ENCODE assay signal across 1 cellular context in the genomic region with DNA sequence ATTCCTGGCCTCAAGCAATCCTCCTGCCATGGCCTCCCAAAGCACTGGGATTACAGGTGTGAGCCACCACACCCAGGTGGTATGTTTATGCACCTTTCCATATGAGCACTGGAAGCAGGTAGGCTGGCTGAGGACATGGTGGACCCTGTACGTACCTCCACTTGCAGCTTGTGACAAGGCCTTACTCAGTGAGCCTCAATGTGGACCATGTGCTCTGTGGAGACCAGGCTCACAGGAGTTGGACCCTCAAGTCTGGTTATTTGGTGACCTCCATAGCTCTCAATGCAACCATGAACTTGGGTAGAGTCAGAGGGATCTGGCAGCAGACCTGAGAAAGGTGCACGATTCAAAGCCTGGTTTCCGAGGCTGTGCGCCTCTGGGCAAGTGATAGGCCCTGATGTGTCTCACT.
A peak's percentile ranks its signal among the peaks of the same experiment; 100 is the strongest.
TF ChIP-seq lines count a peak whose summit lies in the region.

No MANE protein-coding gene starts in this region.

TF ChIP-seq in K562, 482 proteins besides CTCF, POLR2A, EP300 and RAD21 (continued from another document and continues in another):
- TF ChIP-seq, protein P1, sequence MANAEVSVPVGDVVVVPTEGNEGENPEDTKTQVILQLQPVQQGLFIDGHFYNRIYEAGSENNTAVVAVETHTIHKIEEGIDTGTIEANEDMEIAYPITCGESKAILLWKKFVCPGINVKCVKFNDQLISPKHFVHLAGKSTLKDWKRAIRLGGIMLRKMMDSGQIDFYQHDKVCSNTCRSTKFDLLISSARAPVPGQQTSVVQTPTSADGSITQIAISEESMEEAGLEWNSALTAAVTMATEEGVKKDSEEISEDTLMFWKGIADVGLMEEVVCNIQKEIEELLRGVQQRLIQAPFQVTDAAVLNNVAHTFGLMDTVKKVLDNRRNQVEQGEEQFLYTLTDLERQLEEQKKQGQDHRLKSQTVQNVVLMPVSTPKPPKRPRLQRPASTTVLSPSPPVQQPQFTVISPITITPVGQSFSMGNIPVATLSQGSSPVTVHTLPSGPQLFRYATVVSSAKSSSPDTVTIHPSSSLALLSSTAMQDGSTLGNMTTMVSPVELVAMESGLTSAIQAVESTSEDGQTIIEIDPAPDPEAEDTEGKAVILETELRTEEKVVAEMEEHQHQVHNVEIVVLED (CRISPR knock-in tag; IDR thresholded peaks at IDR 0.05), result no peak
- TF ChIP-seq, protein P2, sequence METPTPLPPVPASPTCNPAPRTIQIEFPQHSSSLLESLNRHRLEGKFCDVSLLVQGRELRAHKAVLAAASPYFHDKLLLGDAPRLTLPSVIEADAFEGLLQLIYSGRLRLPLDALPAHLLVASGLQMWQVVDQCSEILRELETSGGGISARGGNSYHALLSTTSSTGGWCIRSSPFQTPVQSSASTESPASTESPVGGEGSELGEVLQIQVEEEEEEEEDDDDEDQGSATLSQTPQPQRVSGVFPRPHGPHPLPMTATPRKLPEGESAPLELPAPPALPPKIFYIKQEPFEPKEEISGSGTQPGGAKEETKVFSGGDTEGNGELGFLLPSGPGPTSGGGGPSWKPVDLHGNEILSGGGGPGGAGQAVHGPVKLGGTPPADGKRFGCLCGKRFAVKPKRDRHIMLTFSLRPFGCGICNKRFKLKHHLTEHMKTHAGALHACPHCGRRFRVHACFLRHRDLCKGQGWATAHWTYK (CRISPR knock-in tag; IDR thresholded peaks at IDR 0.05), result no peak
- TF ChIP-seq RBM15 (IDR thresholded peaks at IDR 0.05; ENCODE audit: insufficient read depth, low read length) (no peak), ZNF384 (IDR thresholded peaks at IDR 0.05; ENCODE audit: low read depth, low read length) (no peak), SETDB1 (IDR thresholded peaks at IDR 0.05; ENCODE audit: low read length) (no peak), ZNF134 (CRISPR knock-in tag; conservative IDR thresholded peaks at IDR 0.05) (no peak), ZNF274 (IDR thresholded peaks at IDR 0.05; ENCODE audit: borderline replicate concordance, low read depth, low read length) (no peak), JUN (IDR thresholded peaks at IDR 0.05; ENCODE audit: borderline replicate concordance, low read depth, low read length) (no peak), JUN (CRISPR knock-in tag; IDR thresholded peaks at IDR 0.05; ENCODE audit: borderline replicate concordance) (no peak), SUPT5H (IDR thresholded peaks at IDR 0.05) (peak; percentile 61), RNF2 (IDR thresholded peaks at IDR 0.05) (no peak), BCOR (IDR thresholded peaks at IDR 0.05) (no peak), ZFX (CRISPR knock-in tag; IDR thresholded peaks at IDR 0.05) (no peak), POLR2AphosphoS5 (IDR thresholded peaks at IDR 0.05; ENCODE audit: control insufficient read depth, insufficient read depth, low read depth, low read length) (0 out of 2 replicates have a peak, but pooled peaks have one; percentile 3), ZNF165 (CRISPR knock-in tag; IDR thresholded peaks at IDR 0.05; ENCODE audit: borderline replicate concordance) (no peak), PTRF (tag; IDR thresholded peaks at IDR 0.05) (no peak), ZNF124 (CRISPR knock-in tag; IDR thresholded peaks at IDR 0.05) (no peak), ZBED1 (IDR thresholded peaks at IDR 0.05) (peak; percentile 40; the same call in 1 of the 2 replicates), CBX3 (IDR thresholded peaks at IDR 0.05; ENCODE audit: borderline replicate concordance in 1 of 2, low read length in 2 of 2) (peak in 1 of 2 experiments; percentile 28; a peak in 1 of 3 replicates), HDGF (IDR thresholded peaks at IDR 0.05) (no peak), PML (IDR thresholded peaks at IDR 0.05; ENCODE audit: low read length) (peak; percentile 34; the same call in 1 of the 2 replicates), MAFG (tag; conservative IDR thresholded peaks at IDR 0.05) (no peak), CBFA2T2 (conservative IDR thresholded peaks at IDR 0.05) (no peak), ZNF324 (CRISPR knock-in tag; IDR thresholded peaks at IDR 0.05) (no peak), CREB1 (IDR thresholded peaks at IDR 0.05) (0 out of 2 replicates have a peak, but pooled peaks have one; percentile 13), CREB1 (CRISPR knock-in tag; IDR thresholded peaks at IDR 0.05) (no peak), HNRNPUL1 (IDR thresholded peaks at IDR 0.05; ENCODE audit: low read length) (0 out of 2 replicates have a peak, but pooled peaks have one; percentile 34), ZNF699 (CRISPR knock-in tag; IDR thresholded peaks at IDR 0.05; ENCODE audit: insufficient replicate concordance) (no peak), PTBP1 (IDR thresholded peaks at IDR 0.05; ENCODE audit: low read depth, low read length) (peak; percentile 60; the same call in 1 of the 2 replicates), KDM1A (IDR thresholded peaks at IDR 0.05) (no peak), TFAM (CRISPR knock-in tag; conservative IDR thresholded peaks at IDR 0.05) (no peak), MYNN (IDR thresholded peaks at IDR 0.05) (peak; percentile 66; the same call in 1 of the 2 replicates), MYNN (CRISPR knock-in tag; IDR thresholded peaks at IDR 0.05) (no peak), KLF1 (tag; IDR thresholded peaks at IDR 0.05) (no peak)
- TF ChIP-seq, protein P3, sequence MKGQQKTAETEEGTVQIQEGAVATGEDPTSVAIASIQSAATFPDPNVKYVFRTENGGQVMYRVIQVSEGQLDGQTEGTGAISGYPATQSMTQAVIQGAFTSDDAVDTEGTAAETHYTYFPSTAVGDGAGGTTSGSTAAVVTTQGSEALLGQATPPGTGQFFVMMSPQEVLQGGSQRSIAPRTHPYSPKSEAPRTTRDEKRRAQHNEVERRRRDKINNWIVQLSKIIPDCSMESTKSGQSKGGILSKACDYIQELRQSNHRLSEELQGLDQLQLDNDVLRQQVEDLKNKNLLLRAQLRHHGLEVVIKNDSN (CRISPR knock-in tag; IDR thresholded peaks at IDR 0.05), result no peak
- TF ChIP-seq, protein P4, sequence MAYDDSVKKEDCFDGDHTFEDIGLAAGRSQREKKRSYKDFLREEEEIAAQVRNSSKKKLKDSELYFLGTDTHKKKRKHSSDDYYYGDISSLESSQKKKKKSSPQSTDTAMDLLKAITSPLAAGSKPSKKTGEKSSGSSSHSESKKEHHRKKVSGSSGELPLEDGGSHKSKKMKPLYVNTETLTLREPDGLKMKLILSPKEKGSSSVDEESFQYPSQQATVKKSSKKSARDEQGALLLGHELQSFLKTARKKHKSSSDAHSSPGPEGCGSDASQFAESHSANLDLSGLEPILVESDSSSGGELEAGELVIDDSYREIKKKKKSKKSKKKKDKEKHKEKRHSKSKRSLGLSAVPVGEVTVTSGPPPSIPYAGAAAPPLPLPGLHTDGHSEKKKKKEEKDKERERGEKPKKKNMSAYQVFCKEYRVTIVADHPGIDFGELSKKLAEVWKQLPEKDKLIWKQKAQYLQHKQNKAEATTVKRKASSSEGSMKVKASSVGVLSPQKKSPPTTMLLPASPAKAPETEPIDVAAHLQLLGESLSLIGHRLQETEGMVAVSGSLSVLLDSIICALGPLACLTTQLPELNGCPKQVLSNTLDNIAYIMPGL (CRISPR knock-in tag; IDR thresholded peaks at IDR 0.05), result no peak
- TF ChIP-seq, protein P5, sequence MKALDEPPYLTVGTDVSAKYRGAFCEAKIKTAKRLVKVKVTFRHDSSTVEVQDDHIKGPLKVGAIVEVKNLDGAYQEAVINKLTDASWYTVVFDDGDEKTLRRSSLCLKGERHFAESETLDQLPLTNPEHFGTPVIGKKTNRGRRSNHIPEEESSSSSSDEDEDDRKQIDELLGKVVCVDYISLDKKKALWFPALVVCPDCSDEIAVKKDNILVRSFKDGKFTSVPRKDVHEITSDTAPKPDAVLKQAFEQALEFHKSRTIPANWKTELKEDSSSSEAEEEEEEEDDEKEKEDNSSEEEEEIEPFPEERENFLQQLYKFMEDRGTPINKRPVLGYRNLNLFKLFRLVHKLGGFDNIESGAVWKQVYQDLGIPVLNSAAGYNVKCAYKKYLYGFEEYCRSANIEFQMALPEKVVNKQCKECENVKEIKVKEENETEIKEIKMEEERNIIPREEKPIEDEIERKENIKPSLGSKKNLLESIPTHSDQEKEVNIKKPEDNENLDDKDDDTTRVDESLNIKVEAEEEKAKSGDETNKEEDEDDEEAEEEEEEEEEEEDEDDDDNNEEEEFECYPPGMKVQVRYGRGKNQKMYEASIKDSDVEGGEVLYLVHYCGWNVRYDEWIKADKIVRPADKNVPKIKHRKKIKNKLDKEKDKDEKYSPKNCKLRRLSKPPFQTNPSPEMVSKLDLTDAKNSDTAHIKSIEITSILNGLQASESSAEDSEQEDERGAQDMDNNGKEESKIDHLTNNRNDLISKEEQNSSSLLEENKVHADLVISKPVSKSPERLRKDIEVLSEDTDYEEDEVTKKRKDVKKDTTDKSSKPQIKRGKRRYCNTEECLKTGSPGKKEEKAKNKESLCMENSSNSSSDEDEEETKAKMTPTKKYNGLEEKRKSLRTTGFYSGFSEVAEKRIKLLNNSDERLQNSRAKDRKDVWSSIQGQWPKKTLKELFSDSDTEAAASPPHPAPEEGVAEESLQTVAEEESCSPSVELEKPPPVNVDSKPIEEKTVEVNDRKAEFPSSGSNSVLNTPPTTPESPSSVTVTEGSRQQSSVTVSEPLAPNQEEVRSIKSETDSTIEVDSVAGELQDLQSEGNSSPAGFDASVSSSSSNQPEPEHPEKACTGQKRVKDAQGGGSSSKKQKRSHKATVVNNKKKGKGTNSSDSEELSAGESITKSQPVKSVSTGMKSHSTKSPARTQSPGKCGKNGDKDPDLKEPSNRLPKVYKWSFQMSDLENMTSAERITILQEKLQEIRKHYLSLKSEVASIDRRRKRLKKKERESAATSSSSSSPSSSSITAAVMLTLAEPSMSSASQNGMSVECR (CRISPR knock-in tag; IDR thresholded peaks at IDR 0.05), result peak; percentile 65; the same call in 1 of the 2 replicates
- TF ChIP-seq, protein P6, sequence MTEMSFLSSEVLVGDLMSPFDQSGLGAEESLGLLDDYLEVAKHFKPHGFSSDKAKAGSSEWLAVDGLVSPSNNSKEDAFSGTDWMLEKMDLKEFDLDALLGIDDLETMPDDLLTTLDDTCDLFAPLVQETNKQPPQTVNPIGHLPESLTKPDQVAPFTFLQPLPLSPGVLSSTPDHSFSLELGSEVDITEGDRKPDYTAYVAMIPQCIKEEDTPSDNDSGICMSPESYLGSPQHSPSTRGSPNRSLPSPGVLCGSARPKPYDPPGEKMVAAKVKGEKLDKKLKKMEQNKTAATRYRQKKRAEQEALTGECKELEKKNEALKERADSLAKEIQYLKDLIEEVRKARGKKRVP (CRISPR knock-in tag; IDR thresholded peaks at IDR 0.05), result no peak
- TF ChIP-seq, protein P7, sequence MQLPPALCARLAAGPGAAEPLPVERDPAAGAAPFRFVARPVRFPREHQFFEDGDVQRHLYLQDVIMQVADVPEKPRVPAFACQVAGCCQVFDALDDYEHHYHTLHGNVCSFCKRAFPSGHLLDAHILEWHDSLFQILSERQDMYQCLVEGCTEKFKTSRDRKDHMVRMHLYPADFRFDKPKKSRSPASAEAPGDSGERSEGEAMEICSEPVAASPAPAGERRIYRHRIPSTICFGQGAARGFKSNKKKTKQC (CRISPR knock-in tag; IDR thresholded peaks at IDR 0.05), result no peak
